Comparison of ENCODE assay signal across 15 cellular contexts in genomic region chr5:176816791-176817272, GRCh38. TPM values are rescaled to one million over a fixed set of nuclear protein-coding genes. Genes with fewer than 3 reads are reported as not detected.
DNase-seq lines count a peak whose midpoint lies in the region; FAIRE-seq and TF ChIP-seq lines count a peak whose summit lies in the region.
"Had no signal": no experiment of that assay in that cellular context is flagged by ENCODE, and none has a peak within 500 bp of the region (broad histone marks: within the 10 kb centered on the region; RNA-seq: fewer than 3 reads in every experiment).

No MANE protein-coding gene starts in this region.

- BruUV-seq in Caco-2 (replicated peaks; lab: Mats Ljungman, UMichigan) = no TSS peak

- H3K27me3 Mint-ChIP-seq in Caco-2 (ENCODE audit: insufficient read depth, unreplicated experiment) = peaks cover 18% of the 10 kb centered on the region

- no peak overlapping the region for H3K4me3 ChIP-seq in Caco-2 (ENCODE audit: low read depth, low read length)
- H3K4me3 ChIP-seq in iPS-18c (ENCODE audit: insufficient read depth, low read depth, low read length) = 0 out of 2 replicates have a peak overlapping the region, but pooled peaks have one; percentile 31
- H3K4me3 ChIP-seq in MG63 = no peak overlapping the region
- H3K4me3 ChIP-seq: lung, thyroid gland had no signal

- FAIRE-seq in HTR-8/SVneo (lab: Jason Lieb, UNC) = no peak

- no peaks in the 10 kb centered on the region for H3K36me3 Mint-ChIP-seq in Caco-2 (ENCODE audit: insufficient read depth, unreplicated experiment)

- H3K4me1 ChIP-seq in Caco-2 = peaks cover 2% of the 10 kb centered on the region; the same call in 1 of the 2 replicates

- H3K9me3 ChIP-seq in Caco-2 = no peaks in the 10 kb centered on the region
- peaks cover 2% of the 10 kb centered on the region for H3K9me3 ChIP-seq in iPS-18c (ENCODE audit: control insufficient read depth, insufficient read depth, low read length)
- H3K9me3 ChIP-seq in MG63 = no peaks in the 10 kb centered on the region
- H3K9me3 ChIP-seq: thyroid gland had no signal

- no peak overlapping the region for H3K27ac Mint-ChIP-seq in Caco-2 (ENCODE audit: unreplicated experiment)
- H3K27ac Mint-ChIP-seq: activated CD4-positive, alpha-beta T cell treated with anti-CD3 and anti-CD28 coated beads for 36 hours had no signal

- CTCF ChIA-PET in Caco-2 (lab: Charles Lee) = interaction anchor here (0.6 to 1.0 kb wide), 3 partner anchors 79 to 156 kb away, joined by 5 to 7 read pairs (median 7); no protein-coding TSS in a partner anchor

- TF ChIP-seq CTCF in Caco-2 (IDR thresholded peaks at IDR 0.05; ENCODE audit: insufficient read depth in 1 of 2, low read depth in 1 of 2, low read length in 1 of 2, severe bottlenecking in 1 of 2, unreplicated experiment in 1 of 2) (no peak), VCaP (conservative IDR thresholded peaks at IDR 0.05) (no peak)

- no peaks in the 10 kb centered on the region for H3K36me3 ChIP-seq in Caco-2 (ENCODE audit: control insufficient read depth, insufficient read depth, low read length)
- H3K36me3 ChIP-seq in MG63 = no peaks in the 10 kb centered on the region
- H3K36me3 ChIP-seq: thyroid gland had no signal

- H3K4me1 Mint-ChIP-seq in Caco-2 (ENCODE audit: low read depth, unreplicated experiment) = peaks cover 8% of the 10 kb centered on the region

- H3K27ac ChIP-seq in VCaP = peak overlapping the region; percentile 88; the same call in 1 of the 2 replicates
- H3K27ac ChIP-seq: 22Rv1, thyroid gland had no signal

- DNase-seq in DMS79 (lab: John Stamatoyannopoulos, UW) = peak; percentile 40
- DNase-seq in DMS79 treated with DMSO at 0.1 percent for 48 hours (lab: John Stamatoyannopoulos, UW) = no peak
- no peak for DNase-seq in Caco-2
- no peak for DNase-seq in NCI-H1930 (lab: John Stamatoyannopoulos, UW)
- DNase-seq in HTR-8/SVneo (ENCODE audit: insufficient read length, low spot score) = no peak
- no peak for DNase-seq in MG63
- DNase-seq: activated effector memory CD4-positive, alpha-beta T cell treated with anti-CD3 and anti-CD28 coated beads, Interleukin-2, amount 50 U/mL, for 16 hours; erythroblast; NCI-H1436 treated with DMSO at 0.1 percent for 48 hours had no signal

- peaks cover 3% of the 10 kb centered on the region for H3K27me3 ChIP-seq in Caco-2 (replicated peaks; ENCODE audit: control insufficient read depth, insufficient read depth, low read length)
- peaks cover 21% of the 10 kb centered on the region for H3K27me3 ChIP-seq in MG63

- no peaks in the 10 kb centered on the region for H3K9me3 Mint-ChIP-seq in Caco-2 (ENCODE audit: unreplicated experiment)

- peak overlapping the region; percentile 37 for H3K4me3 Mint-ChIP-seq in Caco-2 (ENCODE audit: unreplicated experiment)
- H3K4me3 Mint-ChIP-seq: activated CD4-positive, alpha-beta T cell treated with anti-CD3 and anti-CD28 coated beads for 36 hours had no signal

- POLR2A ChIA-PET in Caco-2 (lab: Charles Lee) = interaction anchor here (0.6 kb wide), 1 partner anchor 24 kb away, joined by 8 read pairs; no protein-coding TSS in a partner anchor

- intact Hi-C loops in Caco-2 (cut with micrococcal nuclease; ENCODE audit: unreplicated experiment) = no loop called here

RNA-seq across cellular contexts. Expression of gene UNC5A, which starts 6.5 kb away (rescaled TPM):
- total RNA-seq in Caco-2 (2022) = 0.14 TPM in 1 of 2 replicates, not detected in the other
- total RNA-seq in MG63 (2014; rRNA removed; shearing (Covaris generic); ENCODE audit: low replicate concordance) = not detected in 2 replicates
- total RNA-seq: activated CD4-positive, alpha-beta T cell treated with anti-CD3 and anti-CD28 coated beads for 36 hours had no signal
